28 cellular contexts compared by ENCODE assay signal in genomic region chrX:2410279-2411020, GRCh38.
DNase-seq lines count a peak whose midpoint lies in the region; FAIRE-seq and TF ChIP-seq lines count a peak whose summit lies in the region.
"Had no signal": no experiment of that assay in that cellular context is flagged by ENCODE, and none has a peak within 500 bp of the region (broad histone marks: within the 10 kb centered on the region; RNA-seq: fewer than 3 reads in every experiment).

No MANE protein-coding gene starts in this region.

- DNase-seq in HT-29 (ENCODE audit: low spot score) (peak; percentile 48), epithelial cell of esophagus (ENCODE audit: low read depth) (peak; percentile 39), mesenteric fat pad (ENCODE audit: low spot score) (peak; percentile 77), small intestine (peak; percentile 78), NCI-H82 (lab: John Stamatoyannopoulos, UW) (no peak), GOT3 (lab: John Stamatoyannopoulos, UW) (no peak), G401 (ENCODE audit: low spot score) (no peak)
- DNase-seq in activated CD4-positive, alpha-beta memory T cell treated with anti-CD3 and anti-CD28 coated beads, Interleukin-2, amount 10 ng/mL, durations not matched to agents 7 days and 5 days, result no peak
- DNase-seq: activated CD4-positive, alpha-beta T cell treated with anti-CD3 and anti-CD28 coated beads, Interleukin-2, amount 50 U/mL, for 48 hours; activated naive CD4-positive, alpha-beta T cell treated with Interleukin-2 at 50 U/mL for 16 hours; activated T-cell treated with anti-CD3 and anti-CD28 coated beads, Interleukin-2, amount 50 U/mL, for 72 hours; GDM1; heart right ventricle; NCI-H1092; NCI-H1694; NCI-H446; NCI-H748 treated with DMSO at 0.1 percent for 48 hours; SHP77; stimulated activated CD4-positive, alpha-beta T cell treated with anti-CD3 and anti-CD28 coated beads, Interleukin-15, amount 100 ng/mL, for 24 hours; stimulated activated CD4-positive, alpha-beta T cell treated with anti-CD3 and anti-CD28 coated beads, Interleukin-4, amount 100 ng/mL, for 4 hours; T-helper 17 cell had no signal

- no peak overlapping the region for H3K4me3 ChIP-seq in epithelial cell of esophagus (ENCODE audit: low read length)
- H3K4me3 ChIP-seq in small intestine (ENCODE audit: low read depth in 1 of 2, low read length in 2 of 2), result no peak overlapping the region
- H3K4me3 ChIP-seq: heart right ventricle, lung, Peyer's patch, tibial nerve had no signal

- in situ Hi-C loops in G401 (cut with HindIII; ENCODE audit: low sequenced_read_pairs), result no loop called here

- POLR2A ChIA-PET in activated CD4-positive, alpha-beta memory T cell treated with anti-CD3 and anti-CD28 coated beads, Interleukin-2, amount 10 ng/mL, durations not matched to agents 7 days and 5 days (lab: Charles Lee), result no interaction called here

- peaks cover 26% of the 10 kb centered on the region for H3K36me3 Mint-ChIP-seq in activated CD4-positive, alpha-beta memory T cell treated with anti-CD3 and anti-CD28 coated beads, Interleukin-2, amount 10 ng/mL, durations not matched to agents 7 days and 5 days (ENCODE audit: low read depth)

- H3K4me1 Mint-ChIP-seq in activated CD4-positive, alpha-beta memory T cell treated with anti-CD3 and anti-CD28 coated beads, Interleukin-2, amount 10 ng/mL, durations not matched to agents 7 days and 5 days, result no peaks in the 10 kb centered on the region
- H3K4me1 Mint-ChIP-seq: central memory CD8-positive, alpha-beta T cell; T-helper 17 cell had no signal

- H3K27ac ChIP-seq in small intestine (ENCODE audit: low read depth in 1 of 2, low read length in 1 of 2), result peak overlapping the region in 1 of 2 donors; percentile 75
- H3K27ac ChIP-seq: heart right ventricle, tibial nerve had no signal

- H3K4me3 Mint-ChIP-seq in activated CD4-positive, alpha-beta memory T cell treated with anti-CD3 and anti-CD28 coated beads, Interleukin-2, amount 10 ng/mL, durations not matched to agents 7 days and 5 days, result no peak overlapping the region
- H3K4me3 Mint-ChIP-seq: activated T-cell treated with anti-CD3 and anti-CD28 coated beads, Interleukin-2, amount 50 U/mL, for 72 hours; central memory CD8-positive, alpha-beta T cell; T-helper 17 cell had no signal

- no peaks in the 10 kb centered on the region for H3K4me1 ChIP-seq in small intestine (ENCODE audit: control insufficient read depth in 2 of 2, insufficient read depth in 1 of 2, low read depth in 1 of 2, low read length in 1 of 2)
- H3K4me1 ChIP-seq: heart right ventricle, Peyer's patch, tibial nerve had no signal

- H3K27ac Mint-ChIP-seq in activated CD4-positive, alpha-beta memory T cell treated with anti-CD3 and anti-CD28 coated beads, Interleukin-2, amount 10 ng/mL, durations not matched to agents 7 days and 5 days, result no peak overlapping the region
- H3K27ac Mint-ChIP-seq: activated T-cell treated with anti-CD3 and anti-CD28 coated beads, Interleukin-2, amount 50 U/mL, for 72 hours; T-helper 17 cell had no signal

- CTCF ChIA-PET in activated CD4-positive, alpha-beta memory T cell treated with anti-CD3 and anti-CD28 coated beads, Interleukin-2, amount 10 ng/mL, durations not matched to agents 7 days and 5 days (lab: Charles Lee), result no interaction called here

- H3K36me3 ChIP-seq in small intestine (ENCODE audit: control insufficient read depth in 2 of 2, insufficient read depth in 2 of 2, low read length in 2 of 2), result peaks cover 5 to 6% of the 10 kb centered on the region in 2 donors

- no peaks in the 10 kb centered on the region for H3K27me3 ChIP-seq in small intestine (ENCODE audit: control insufficient read depth in 2 of 2, insufficient read depth in 2 of 2, low read length in 2 of 2)
- H3K27me3 ChIP-seq: heart right ventricle, Peyer's patch, tibial nerve had no signal

- TF ChIP-seq CTCF in epithelial cell of esophagus (IDR thresholded peaks at IDR 0.05; ENCODE audit: insufficient read depth, low read depth, low read length, missing control alignments), result no peak

- H3K27me3 Mint-ChIP-seq in activated CD4-positive, alpha-beta memory T cell treated with anti-CD3 and anti-CD28 coated beads, Interleukin-2, amount 10 ng/mL, durations not matched to agents 7 days and 5 days, result no peaks in the 10 kb centered on the region
- H3K27me3 Mint-ChIP-seq: central memory CD8-positive, alpha-beta T cell; T-helper 17 cell had no signal

- 22 to 67% (median 46%) methylated on average over 12 of the region's 12 CpGs for WGBS in small intestine, 3 donors

- H3K9me3 ChIP-seq in small intestine (ENCODE audit: control insufficient read depth, low read depth), result no peaks in the 10 kb centered on the region

- H3K9me3 Mint-ChIP-seq in activated CD4-positive, alpha-beta memory T cell treated with anti-CD3 and anti-CD28 coated beads, Interleukin-2, amount 10 ng/mL, durations not matched to agents 7 days and 5 days, result peaks cover 12% of the 10 kb centered on the region
- H3K9me3 Mint-ChIP-seq: activated T-cell treated with anti-CD3 and anti-CD28 coated beads, Interleukin-2, amount 50 U/mL, for 72 hours had no signal

- no peak for FAIRE-seq in small intestine (lab: Jason Lieb, UNC)
- FAIRE-seq: frontal cortex, H54, kidney had no signal

Comparison
In these comparisons a context has a peak if more than half of its experiments do, and no peak if none do; other contexts are left out.
1. DNase-seq: peak in HT-29 (single experiment), epithelial cell of esophagus (single experiment), mesenteric fat pad (single experiment) and small intestine (single experiment); none in NCI-H82 (single experiment), GOT3 (single experiment), activated CD4-positive, alpha-beta memory T cell treated with anti-CD3 and anti-CD28 coated beads, Interleukin-2, amount 10 ng/mL, durations not matched to agents 7 days and 5 days (single experiment) and G401 (single experiment).